Comparison of ENCODE assay signal across 7 cellular contexts in genomic region chr14:49768301-49769121, GRCh38.
DNase-seq lines count a peak whose midpoint lies in the region; ATAC-seq and TF ChIP-seq lines count a peak whose summit lies in the region.

No MANE protein-coding gene starts in this region.

- peak; percentile 32 for ATAC-seq in HG02571 (IDR thresholded peaks at IDR 0.05; ENCODE audit: unreplicated experiment)

- DNase-seq in GM13976 (ENCODE audit: low spot score): peak; percentile 72
- DNase-seq in NB4 (ENCODE audit: low read depth): peak; percentile 74
- DNase-seq in activated CD4-positive, alpha-beta T cell treated with anti-CD3 and anti-CD28 coated beads for 24 hours (ENCODE audit: low read depth in 2 of 2): peak; percentile 56 to 62
- DNase-seq in choroid plexus epithelial cell (ENCODE audit: low read depth): peak; percentile 68
- DNase-seq in left kidney (ENCODE audit: low read depth, low spot score): peak; percentile 80
- peak; percentile 75 to 82 for DNase-seq in stimulated activated CD4-positive, alpha-beta T cell treated with anti-CD3 and anti-CD28 coated beads, Interleukin-2, amount 100 ng/mL, for 24 hours

- TF ChIP-seq POLR2A in NB4 (IDR thresholded peaks at IDR 0.05; ENCODE audit: extremely low read depth, insufficient read length): no peak

- TF ChIP-seq CTCF in GM13976 (IDR thresholded peaks at IDR 0.05; ENCODE audit: borderline replicate concordance, control extremely low read depth, extremely low read depth, insufficient read depth, missing control alignments): no peak
- no peak for TF ChIP-seq CTCF in NB4 (IDR thresholded peaks at IDR 0.05; ENCODE audit: low read depth, low read length)
- TF ChIP-seq CTCF in choroid plexus epithelial cell (conservative IDR thresholded peaks at IDR 0.05; ENCODE audit: low read depth, low read length): no peak

- H3K4me3 ChIP-seq in NB4 (ENCODE audit: low read depth, low read length) (peak overlapping the region; percentile 89), choroid plexus epithelial cell (ENCODE audit: low read depth, low read length) (peak overlapping the region; percentile 96)

- in situ Hi-C loops in GM13976 (cut with MboI; ENCODE audit: low sequenced_read_pairs, unreplicated experiment): no loop called here

Comparison
In these comparisons a context has a peak if more than half of its experiments do, and no peak if none do; other contexts are left out.
1. Peak in every context shown above with its lines: DNase-seq, ATAC-seq and H3K4me3 ChIP-seq.